In genomic region chr4:73703320-73703719, GRCh38 we compare ENCODE assay signal across 12 cellular contexts.
"Had no signal": no experiment of that assay in that cellular context is flagged by ENCODE, and none has a peak within 500 bp of the region (broad histone marks: within the 10 kb centered on the region; RNA-seq: fewer than 3 reads in every experiment).

No MANE protein-coding gene starts in this region.

- H3K36me3 ChIP-seq: ovary had no signal

- H3K4me3 ChIP-seq: ovary had no signal

- H3K9me3 ChIP-seq: ovary had no signal

- DNase-seq: activated CD4-positive, alpha-beta T cell treated with anti-CD3 and anti-CD28 coated beads, Interleukin-2, amount 10 ng/mL, durations not matched to agents 7 days and 5 days; activated CD4-positive, CD25-positive, alpha-beta regulatory T cell; activated CD8-positive, alpha-beta memory T cell treated with anti-CD3 and anti-CD28 coated beads for 24 hours; activated naive CD4-positive, alpha-beta T cell treated with anti-CD3 and anti-CD28 coated beads, Interleukin-2, amount 10 ng/mL, durations not matched to agents 7 days and 5 days; central memory CD4-positive, alpha-beta T cell; effector memory CD8-positive, alpha-beta T cell; left colon; nephron progenitor cell; ovary; stimulated activated CD4-positive, alpha-beta T cell treated with anti-CD3 and anti-CD28 coated beads, Interleukin-4, amount 100 ng/mL, for 24 hours; T-helper 17 cell had no signal

- H3K27me3 ChIP-seq: ovary had no signal

- ATAC-seq: activated T-helper 17 cell treated with anti-CD3 and anti-CD28 coated beads, Interleukin-2, amount 50 U/mL, for 72 hours; effector memory CD8-positive, alpha-beta T cell; left colon; T-helper 17 cell had no signal

- H3K27ac ChIP-seq: ovary had no signal
